ENCODE assay signal across 12 cellular contexts in the genomic region with DNA sequence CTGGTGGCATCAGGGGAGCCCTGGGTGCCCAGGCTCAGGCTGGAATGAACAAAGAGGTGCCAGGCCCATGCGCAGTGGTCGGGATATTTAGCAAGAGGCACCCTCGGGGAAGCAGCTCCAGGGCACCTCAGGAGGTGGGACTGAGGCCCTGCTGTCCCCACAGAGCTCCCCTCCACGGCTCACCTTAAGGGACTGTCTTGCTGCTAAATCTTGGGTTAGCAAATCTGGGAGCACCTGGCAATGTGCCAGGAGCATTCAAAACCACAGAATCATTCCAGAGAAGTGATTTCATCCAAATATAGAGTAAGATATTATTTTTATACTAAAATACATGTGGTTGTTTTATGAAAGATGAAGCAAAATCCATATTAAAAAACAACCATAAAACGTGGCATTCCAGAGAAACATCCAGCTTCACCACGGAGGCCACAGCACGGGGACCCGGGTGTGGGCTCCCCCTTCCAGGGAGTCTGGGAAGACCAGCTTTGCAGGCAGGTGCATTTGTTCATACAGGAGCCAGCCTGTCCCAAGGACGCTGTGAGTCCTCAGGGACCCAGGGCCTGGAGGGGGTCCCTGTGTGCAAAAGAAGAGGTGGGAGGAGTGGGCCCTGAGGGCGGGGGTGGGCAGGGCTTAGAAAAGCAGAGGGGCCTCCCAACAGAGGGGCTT. TPM values are rescaled to one million over a fixed set of nuclear protein-coding genes. Genes with fewer than 3 reads are reported as not detected.
A peak's percentile ranks its signal among the peaks of the same experiment; 100 is the strongest.
DNase-seq lines count a peak whose midpoint lies in the region; ATAC-seq and TF ChIP-seq lines count a peak whose summit lies in the region.
"Had no signal": no experiment of that assay in that cellular context is flagged by ENCODE, and none has a peak within 500 bp of the region (broad histone marks: within the 10 kb centered on the region; RNA-seq: fewer than 3 reads in every experiment).

No MANE protein-coding gene starts in this region.

- H3K9me3 ChIP-seq in hepatocyte (ENCODE audit: low read depth) (no peaks in the 10 kb centered on the region), stomach (no peaks in the 10 kb centered on the region)

- no peaks in the 10 kb centered on the region for H4K20me1 ChIP-seq in hepatocyte (ENCODE audit: insufficient read depth, poor library complexity, severe bottlenecking)

- H3K4me3 ChIP-seq in hepatocyte (no peak overlapping the region), stomach (no peak overlapping the region)
- H3K4me3 ChIP-seq: GM23338 had no signal

- intact Hi-C loops in stomach (cut with DNase I; ENCODE audit: low total_unique reads), result no loop called here

- H3K4me2 ChIP-seq in hepatocyte, result no peak overlapping the region

- TF ChIP-seq CTCF in hepatocyte (IDR thresholded peaks at IDR 0.05; ENCODE audit: poor library complexity), result no peak
- TF ChIP-seq CTCF in stomach (IDR thresholded peaks at IDR 0.05), result no peak

- no peaks in the 10 kb centered on the region for H3K79me2 ChIP-seq in hepatocyte

- no peak for TF ChIP-seq POLR2A in stomach (IDR thresholded peaks at IDR 0.05)

- H3K9me2 ChIP-seq in hepatocyte (replicated peaks; ENCODE audit: insufficient read depth), result no peaks in the 10 kb centered on the region

- no peaks in the 10 kb centered on the region for H3K36me3 ChIP-seq in hepatocyte (replicated peaks; ENCODE audit: insufficient read depth, low read depth)
- H3K36me3 ChIP-seq in stomach, result peaks cover 4 to 56% (median 41%) of the 10 kb centered on the region in 4 donors

- H3K27me3 ChIP-seq in hepatocyte, result no peaks in the 10 kb centered on the region
- H3K27me3 ChIP-seq in stomach, result no peaks in the 10 kb centered on the region

- no peak for ATAC-seq in GM19455 (IDR thresholded peaks at IDR 0.05; ENCODE audit: unreplicated experiment)
- ATAC-seq: activated T-cell treated with anti-CD3 and anti-CD28 coated beads, Interleukin-2, amount 50 U/mL, for 4 hours had no signal

- H3K4me1 ChIP-seq in hepatocyte (ENCODE audit: insufficient read depth), result peaks cover 16% of the 10 kb centered on the region
- peaks cover 43 to 85% (median 58%) of the 10 kb centered on the region in 4 donors for H3K4me1 ChIP-seq in stomach

- 70% methylated on average over 10 of the region's 10 CpGs for WGBS in hepatocyte (ENCODE audit: low lambda C conversion rate, missing lambda C conversion rate)
- 35 to 56% (median 50%) methylated on average over 10 of the region's 10 CpGs for WGBS in stomach, 5 donors

- H2AFZ ChIP-seq in hepatocyte, result no peak overlapping the region

- no peak for TF ChIP-seq EP300 in stomach (IDR thresholded peaks at IDR 0.05)

- H3K27ac ChIP-seq in hepatocyte (peak overlapping the region; percentile 66), stomach (peak overlapping the region; percentile 80 to 91 (median 84))

- peak; percentile 62 for DNase-seq in HS-27A (ENCODE audit: low read depth)
- peak; percentile 78 for DNase-seq in astrocyte of the hippocampus (ENCODE audit: low read depth, low spot score)
- no peak for DNase-seq in hepatocyte (ENCODE audit: low spot score)
- DNase-seq in stomach, result no peak
- no peak for DNase-seq in effector CD4-positive, alpha-beta T cell
- no peak for DNase-seq in activated T-cell treated with anti-CD3 and anti-CD28 coated beads, Interleukin-2, amount 50 U/mL, for 48 hours
- no peak for DNase-seq in RKO (ENCODE audit: low spot score)
- DNase-seq: activated T-cell treated with anti-CD3 and anti-CD28 coated beads, Interleukin-2, amount 50 U/mL, for 4 hours; KBM-7; SW 1271 had no signal

RNA-seq across cellular contexts. Expression of a gene that starts 16.3 kb away (rescaled TPM):
- total RNA-seq in hepatocyte, result 25.8 and 26.8 TPM in 2 replicates
- 26.3 and 29.6 TPM in 2 replicates for polyA plus RNA-seq in hepatocyte
- total RNA-seq in stomach, result 100 to 1,000 TPM in 1 of 5 donors, 10 to 100 TPM in 4; 13.8 to 105 (median 22.5) TPM
- 10 to 100 TPM; 20.6 to 25.2 (median 24.1) TPM for polyA plus RNA-seq in stomach

RNA-seq across cellular contexts. Expression of a gene that starts 32.4 kb away (rescaled TPM):
- total RNA-seq in hepatocyte (0.24 and 0.37 TPM in 2 replicates), stomach (1 to 10 TPM in 1 of 5 donors, under 1 TPM in 2, not detected in 2; 0.37 to 1.3 (median 0.45) TPM)
- polyA plus RNA-seq in hepatocyte (0.10 and 0.24 TPM in 2 replicates), stomach (under 1 TPM in 2 of 3 donors, not detected in 1; 0.10 to 0.12 TPM)

Comparison
In these comparisons a context has a peak if more than half of its experiments do, and no peak if none do; other contexts are left out.
1. DNase-seq: peak in HS-27A (single experiment) and astrocyte of the hippocampus (single experiment); none in hepatocyte (single experiment), stomach (single experiment), effector CD4-positive, alpha-beta T cell (single experiment), activated T-cell treated with anti-CD3 and anti-CD28 coated beads, Interleukin-2, amount 50 U/mL, for 48 hours (0 of 2) and RKO (single experiment).